ENCODE assay signal across 1 cellular context in the genomic region with DNA sequence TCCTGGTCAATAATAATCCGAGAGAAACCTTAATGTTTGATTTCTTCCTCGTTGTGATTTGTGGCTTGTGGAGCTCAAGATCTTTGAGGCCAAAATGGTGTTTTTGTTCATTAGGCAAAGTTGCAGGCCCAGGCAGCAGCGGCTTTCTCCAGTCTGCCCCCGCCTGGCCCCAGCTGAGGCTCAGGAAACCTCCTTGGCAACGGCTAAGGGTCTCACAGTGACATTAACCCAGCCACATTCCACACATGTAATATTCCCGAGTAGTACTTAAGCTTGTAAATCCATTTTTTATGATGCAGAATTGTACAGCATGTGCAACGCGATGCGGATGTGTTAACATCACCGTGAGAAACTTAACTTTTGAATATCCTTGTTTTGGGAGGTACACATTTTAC.
TF ChIP-seq lines count a peak whose summit lies in the region.

No MANE protein-coding gene starts in this region.

TF ChIP-seq in WTC11, 78 proteins besides CTCF, POLR2A, EP300 and RAD21 (continued from another document):
- TF ChIP-seq, protein P1, sequence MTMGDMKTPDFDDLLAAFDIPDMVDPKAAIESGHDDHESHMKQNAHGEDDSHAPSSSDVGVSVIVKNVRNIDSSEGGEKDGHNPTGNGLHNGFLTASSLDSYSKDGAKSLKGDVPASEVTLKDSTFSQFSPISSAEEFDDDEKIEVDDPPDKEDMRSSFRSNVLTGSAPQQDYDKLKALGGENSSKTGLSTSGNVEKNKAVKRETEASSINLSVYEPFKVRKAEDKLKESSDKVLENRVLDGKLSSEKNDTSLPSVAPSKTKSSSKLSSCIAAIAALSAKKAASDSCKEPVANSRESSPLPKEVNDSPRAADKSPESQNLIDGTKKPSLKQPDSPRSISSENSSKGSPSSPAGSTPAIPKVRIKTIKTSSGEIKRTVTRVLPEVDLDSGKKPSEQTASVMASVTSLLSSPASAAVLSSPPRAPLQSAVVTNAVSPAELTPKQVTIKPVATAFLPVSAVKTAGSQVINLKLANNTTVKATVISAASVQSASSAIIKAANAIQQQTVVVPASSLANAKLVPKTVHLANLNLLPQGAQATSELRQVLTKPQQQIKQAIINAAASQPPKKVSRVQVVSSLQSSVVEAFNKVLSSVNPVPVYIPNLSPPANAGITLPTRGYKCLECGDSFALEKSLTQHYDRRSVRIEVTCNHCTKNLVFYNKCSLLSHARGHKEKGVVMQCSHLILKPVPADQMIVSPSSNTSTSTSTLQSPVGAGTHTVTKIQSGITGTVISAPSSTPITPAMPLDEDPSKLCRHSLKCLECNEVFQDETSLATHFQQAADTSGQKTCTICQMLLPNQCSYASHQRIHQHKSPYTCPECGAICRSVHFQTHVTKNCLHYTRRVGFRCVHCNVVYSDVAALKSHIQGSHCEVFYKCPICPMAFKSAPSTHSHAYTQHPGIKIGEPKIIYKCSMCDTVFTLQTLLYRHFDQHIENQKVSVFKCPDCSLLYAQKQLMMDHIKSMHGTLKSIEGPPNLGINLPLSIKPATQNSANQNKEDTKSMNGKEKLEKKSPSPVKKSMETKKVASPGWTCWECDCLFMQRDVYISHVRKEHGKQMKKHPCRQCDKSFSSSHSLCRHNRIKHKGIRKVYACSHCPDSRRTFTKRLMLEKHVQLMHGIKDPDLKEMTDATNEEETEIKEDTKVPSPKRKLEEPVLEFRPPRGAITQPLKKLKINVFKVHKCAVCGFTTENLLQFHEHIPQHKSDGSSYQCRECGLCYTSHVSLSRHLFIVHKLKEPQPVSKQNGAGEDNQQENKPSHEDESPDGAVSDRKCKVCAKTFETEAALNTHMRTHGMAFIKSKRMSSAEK (CRISPR knock-in tag; IDR thresholded peaks at IDR 0.05; ENCODE audit: borderline replicate concordance) = no peak
- no peak for TF ChIP-seq HMGA2 (CRISPR knock-in tag; IDR thresholded peaks at IDR 0.05)
- no peak for TF ChIP-seq KAT7 (CRISPR knock-in tag; IDR thresholded peaks at IDR 0.05; ENCODE audit: borderline replicate concordance)
- TF ChIP-seq SP1 (CRISPR knock-in tag; conservative IDR thresholded peaks at IDR 0.05) = no peak
- TF ChIP-seq CBFB (CRISPR knock-in tag; IDR thresholded peaks at IDR 0.05; ENCODE audit: low read depth) = no peak
- TF ChIP-seq OVOL2 (CRISPR knock-in tag; IDR thresholded peaks at IDR 0.05; ENCODE audit: borderline replicate concordance) = no peak
